In genomic region chr10:324593-324992, GRCh38 we compare ENCODE assay signal across 11 cellular contexts.
A peak's percentile ranks its signal among the peaks of the same experiment; 100 is the strongest.
DNase-seq lines count a peak whose midpoint lies in the region; ATAC-seq and TF ChIP-seq lines count a peak whose summit lies in the region.
"Had no signal": no experiment of that assay in that cellular context is flagged by ENCODE, and none has a peak within 500 bp of the region (broad histone marks: within the 10 kb centered on the region; RNA-seq: fewer than 3 reads in every experiment).

No MANE protein-coding gene starts in this region.

- H3K4me1 Mint-ChIP-seq in activated T-helper 17 cell treated with anti-CD3 and anti-CD28 coated beads, Interleukin-2, amount 50 U/mL, for 72 hours = peaks cover 12% of the 10 kb centered on the region

- WGBS in heart right ventricle, 2 donors = 95 to 97% methylated on average over 15 of the region's 15 CpGs

- H3K36me3 ChIP-seq in heart right ventricle = peaks cover 0 to 65% (median 12%) of the 10 kb centered on the region in 9 donors
- peaks cover 10 to 13% of the 10 kb centered on the region in 2 donors for H3K36me3 ChIP-seq in muscle layer of duodenum (ENCODE audit: control insufficient read depth in 1 of 2, insufficient read depth in 2 of 2, low read length in 2 of 2)
- peaks cover 13% of the 10 kb centered on the region for H3K36me3 ChIP-seq in upper lobe of right lung
- peaks cover 0 to 14% of the 10 kb centered on the region in 2 donors for H3K36me3 ChIP-seq in gastrocnemius medialis

- no peaks in the 10 kb centered on the region for H3K9me3 Mint-ChIP-seq in activated T-helper 17 cell treated with anti-CD3 and anti-CD28 coated beads, Interleukin-2, amount 50 U/mL, for 72 hours
- H3K9me3 Mint-ChIP-seq: activated T-cell treated with anti-CD3 and anti-CD28 coated beads, Interleukin-2, amount 50 U/mL, for 4 hours had no signal

- H3K9me3 ChIP-seq in heart right ventricle (no peaks in the 10 kb centered on the region), muscle layer of duodenum (ENCODE audit: control insufficient read depth in 1 of 2, low read length in 2 of 2) (no peaks in the 10 kb centered on the region), upper lobe of right lung (no peaks in the 10 kb centered on the region), gastrocnemius medialis (no peaks in the 10 kb centered on the region)

- ATAC-seq in heart right ventricle = no peak
- ATAC-seq in activated T-helper 17 cell treated with anti-CD3 and anti-CD28 coated beads, Interleukin-2, amount 50 U/mL, for 72 hours (replicated peaks) = no peak
- no peak for ATAC-seq in upper lobe of right lung
- ATAC-seq in gastrocnemius medialis = no peak

- no peaks in the 10 kb centered on the region for H3K36me3 Mint-ChIP-seq in activated T-helper 17 cell treated with anti-CD3 and anti-CD28 coated beads, Interleukin-2, amount 50 U/mL, for 72 hours (ENCODE audit: low read depth)

- H3K27me3 ChIP-seq in heart right ventricle (no peaks in the 10 kb centered on the region), muscle layer of duodenum (ENCODE audit: low read depth, low read length) (no peaks in the 10 kb centered on the region), upper lobe of right lung (no peaks in the 10 kb centered on the region), gastrocnemius medialis (no peaks in the 10 kb centered on the region)

- intact Hi-C loops in cardiac septum (cut with DNase I) = no loop called here
- intact Hi-C loops in heart right ventricle (cut with DNase I) = no loop called here
- intact Hi-C loops in upper lobe of right lung (cut with DNase I) = no loop called here
- intact Hi-C loops in gastrocnemius medialis (cut with DNase I; ENCODE audit: low total_unique reads) = no loop called here

- in situ Hi-C loops in gastrocnemius medialis (cut with MboI; ENCODE audit: low sequenced_read_pairs in 4 of 4) = no loop called here

- TF ChIP-seq POLR2A in gastrocnemius medialis (IDR thresholded peaks at IDR 0.05) = no peak

- no peak overlapping the region for H3K4me3 ChIP-seq in heart right ventricle
- H3K4me3 ChIP-seq in muscle layer of duodenum (ENCODE audit: low read depth in 1 of 2, low read length in 2 of 2) = no peak overlapping the region
- H3K4me3 ChIP-seq in upper lobe of right lung = no peak overlapping the region
- H3K4me3 ChIP-seq in gastrocnemius medialis = no peak overlapping the region
- H3K4me3 ChIP-seq: lung had no signal

- H3K27ac ChIP-seq in heart right ventricle = no peak overlapping the region
- peak overlapping the region; percentile 19 for H3K27ac ChIP-seq in muscle layer of duodenum (ENCODE audit: low read length)
- no peak overlapping the region for H3K27ac ChIP-seq in upper lobe of right lung
- H3K27ac ChIP-seq in gastrocnemius medialis = no peak overlapping the region

- TF ChIP-seq CTCF in heart right ventricle (IDR thresholded peaks at IDR 0.05) (no peak), upper lobe of right lung (IDR thresholded peaks at IDR 0.05) (no peak), gastrocnemius medialis (IDR thresholded peaks at IDR 0.05 in 4 of 5, conservative IDR thresholded peaks at IDR 0.05 in 1 of 5) (no peak)

- peaks cover 3% of the 10 kb centered on the region for H3K27me3 Mint-ChIP-seq in activated T-helper 17 cell treated with anti-CD3 and anti-CD28 coated beads, Interleukin-2, amount 50 U/mL, for 72 hours

- peak; percentile 36 for DNase-seq in cardiac septum (ENCODE audit: low spot score)
- DNase-seq in heart right ventricle = no peak
- DNase-seq in upper lobe of right lung = peak; percentile 33
- DNase-seq in effector CD8-positive, alpha-beta T cell (lab: John Stamatoyannopoulos, UW) = no peak
- no peak for DNase-seq in glomerular visceral epithelial cell (ENCODE audit: extremely low spot score)
- DNase-seq in gastrocnemius medialis = no peak
- DNase-seq: NCI-H1092 treated with DMSO at 0.1 percent for 48 hours had no signal

- H3K4me3 Mint-ChIP-seq in activated T-helper 17 cell treated with anti-CD3 and anti-CD28 coated beads, Interleukin-2, amount 50 U/mL, for 72 hours = peak overlapping the region; percentile 64

- H3K27ac Mint-ChIP-seq in activated T-helper 17 cell treated with anti-CD3 and anti-CD28 coated beads, Interleukin-2, amount 50 U/mL, for 72 hours = peak overlapping the region; percentile 18

- peaks cover 0 to 12% (median 5%) of the 10 kb centered on the region in 9 donors for H3K4me1 ChIP-seq in heart right ventricle
- H3K4me1 ChIP-seq in muscle layer of duodenum (ENCODE audit: control insufficient read depth in 1 of 2, insufficient read depth in 2 of 2, low read length in 2 of 2) = peaks cover 0 to 6% of the 10 kb centered on the region in 2 donors
- peaks cover 1% of the 10 kb centered on the region for H3K4me1 ChIP-seq in upper lobe of right lung
- no peaks in the 10 kb centered on the region for H3K4me1 ChIP-seq in gastrocnemius medialis

Comparison
In these comparisons a context has a peak if more than half of its experiments do, and no peak if none do; other contexts are left out.
1. DNase-seq: peak in cardiac septum (single experiment) and upper lobe of right lung (single experiment); none in heart right ventricle (0 of 2), effector CD8-positive, alpha-beta T cell (single experiment), glomerular visceral epithelial cell (single experiment) and gastrocnemius medialis (0 of 2).